16 cellular contexts compared by ENCODE assay signal in the genomic region with DNA sequence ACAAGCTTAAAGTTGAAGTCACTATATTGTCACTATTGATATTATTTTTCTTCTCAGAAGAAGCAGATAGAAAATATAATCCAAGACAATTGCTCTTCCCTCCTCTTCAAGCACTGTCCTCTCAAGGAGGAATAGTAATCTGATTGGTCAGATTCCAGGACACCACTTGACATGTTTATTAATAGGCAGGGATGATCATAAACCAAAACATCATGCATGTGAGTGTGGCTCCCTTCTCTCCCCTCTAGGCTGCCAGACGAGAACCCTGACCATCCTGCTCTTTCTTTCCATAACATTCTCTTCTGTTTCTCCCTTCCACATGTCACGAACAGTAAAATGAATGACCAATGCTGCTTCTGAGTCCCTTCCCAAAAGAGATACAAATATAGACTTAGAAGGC. TPM values are rescaled to one million over a fixed set of nuclear protein-coding genes. Genes with fewer than 3 reads are reported as not detected.
DNase-seq lines count a peak whose midpoint lies in the region; ATAC-seq and TF ChIP-seq lines count a peak whose summit lies in the region.
"Had no signal": no experiment of that assay in that cellular context is flagged by ENCODE, and none has a peak within 500 bp of the region (broad histone marks: within the 10 kb centered on the region; RNA-seq: fewer than 3 reads in every experiment).

No MANE protein-coding gene starts in this region.

- CTCF ChIA-PET in WTC11 (lab: Charles Lee), result no interaction called here
- CTCF ChIA-PET in activated CD4-positive, alpha-beta T cell treated with anti-CD3 and anti-CD28 coated beads, Interleukin-2, amount 10 ng/mL, durations not matched to agents 7 days and 5 days (lab: Charles Lee), result no interaction called here

- H3K4me1 ChIP-seq in psoas muscle, result peaks cover 27% of the 10 kb centered on the region

- TF ChIP-seq CTCF in 22Rv1 (IDR thresholded peaks at IDR 0.05), result no peak
- TF ChIP-seq CTCF in LNCaP clone FGC (IDR thresholded peaks at IDR 0.05; ENCODE audit: control insufficient read depth, extremely low read depth, insufficient read depth), result no peak
- TF ChIP-seq CTCF in WTC11 (IDR thresholded peaks at IDR 0.05), result no peak
- TF ChIP-seq CTCF in psoas muscle (IDR thresholded peaks at IDR 0.05), result no peak

- H3K27ac ChIP-seq in 22Rv1 (peak overlapping the region; percentile 2), psoas muscle (peak overlapping the region; percentile 54)
- H3K27ac ChIP-seq: A549, SJCRH30 had no signal

- intact Hi-C loops in psoas muscle (cut with DNase I), result no loop called here

- ATAC-seq in WTC11 (no peak), psoas muscle (peak; percentile 68 to 95 (median 87))
- ATAC-seq: A549 had no signal

- no peaks in the 10 kb centered on the region; the same call in 1 of the 2 replicates for H3K9me3 Mint-ChIP-seq in WTC11
- H3K9me3 Mint-ChIP-seq in activated CD4-positive, alpha-beta T cell treated with anti-CD3 and anti-CD28 coated beads, Interleukin-2, amount 10 ng/mL, durations not matched to agents 7 days and 5 days, result no peaks in the 10 kb centered on the region

- H3K36me3 Mint-ChIP-seq in WTC11, result peaks cover 22% of the 10 kb centered on the region
- peaks cover 25% of the 10 kb centered on the region for H3K36me3 Mint-ChIP-seq in activated CD4-positive, alpha-beta T cell treated with anti-CD3 and anti-CD28 coated beads, Interleukin-2, amount 10 ng/mL, durations not matched to agents 7 days and 5 days (ENCODE audit: low read depth)

- 26 to 35% (median 32%) methylated on average over 2 of the region's 2 CpGs for WGBS in psoas muscle, 3 donors

- H3K4me3 Mint-ChIP-seq in WTC11, result no peak overlapping the region
- H3K4me3 Mint-ChIP-seq in activated CD4-positive, alpha-beta T cell treated with anti-CD3 and anti-CD28 coated beads, Interleukin-2, amount 10 ng/mL, durations not matched to agents 7 days and 5 days, result no peak overlapping the region
- H3K4me3 Mint-ChIP-seq: B cell, CD14-positive monocyte had no signal

- H3K4me3 ChIP-seq in LNCaP clone FGC (ENCODE audit: low read depth, low read length) (no peak overlapping the region), psoas muscle (no peak overlapping the region)
- H3K4me3 ChIP-seq: A549, SJCRH30 had no signal

- H3K9me3 ChIP-seq in psoas muscle, result no peaks in the 10 kb centered on the region
- H3K9me3 ChIP-seq: A549, SJCRH30 had no signal

- H3K4me1 Mint-ChIP-seq in WTC11, result peaks cover 4% of the 10 kb centered on the region
- peaks cover 49% of the 10 kb centered on the region for H3K4me1 Mint-ChIP-seq in activated CD4-positive, alpha-beta T cell treated with anti-CD3 and anti-CD28 coated beads, Interleukin-2, amount 10 ng/mL, durations not matched to agents 7 days and 5 days

- peak overlapping the region; percentile 34; the same call in 1 of the 2 replicates for H3K27ac Mint-ChIP-seq in WTC11
- H3K27ac Mint-ChIP-seq in activated CD4-positive, alpha-beta T cell treated with anti-CD3 and anti-CD28 coated beads, Interleukin-2, amount 10 ng/mL, durations not matched to agents 7 days and 5 days, result no peak overlapping the region
- H3K27ac Mint-ChIP-seq: B cell, CD14-positive monocyte had no signal

- POLR2A ChIA-PET in WTC11 (lab: Charles Lee), result no interaction called here
- POLR2A ChIA-PET in activated CD4-positive, alpha-beta T cell treated with anti-CD3 and anti-CD28 coated beads, Interleukin-2, amount 10 ng/mL, durations not matched to agents 7 days and 5 days (lab: Charles Lee), result no interaction called here

- peaks cover 0 to 30% of the 10 kb centered on the region in 2 donors for H3K36me3 ChIP-seq in psoas muscle (ENCODE audit: insufficient read depth in 1 of 2, low read depth in 1 of 2)

- H3K27me3 Mint-ChIP-seq in WTC11 (ENCODE audit: low read depth), result no peaks in the 10 kb centered on the region
- no peaks in the 10 kb centered on the region for H3K27me3 Mint-ChIP-seq in activated CD4-positive, alpha-beta T cell treated with anti-CD3 and anti-CD28 coated beads, Interleukin-2, amount 10 ng/mL, durations not matched to agents 7 days and 5 days
- H3K27me3 Mint-ChIP-seq: B cell had no signal

- DNase-seq in LNCaP clone FGC (ENCODE audit: low read depth), result peak; percentile 50
- DNase-seq in WTC11 (ENCODE audit: low spot score), result no peak
- DNase-seq in psoas muscle, result no peak
- no peak for DNase-seq in activated CD4-positive, alpha-beta T cell treated with anti-CD3 and anti-CD28 coated beads, Interleukin-2, amount 10 ng/mL, durations not matched to agents 7 days and 5 days
- no peak for DNase-seq in DMS 273 (lab: John Stamatoyannopoulos, UW; ENCODE audit: unreplicated experiment)
- DNase-seq in activated CD8-positive, alpha-beta memory T cell treated with anti-CD3 and anti-CD28 coated beads, Interleukin-2, amount 50 U/mL, for 48 hours, result no peak
- DNase-seq: NCI-H1092, NCI-H1436, NCI-H2081, NCI-H446, NCI-H526 treated with DMSO at 0.1 percent for 48 hours, SJCRH30 had no signal

- H3K27me3 ChIP-seq in psoas muscle (ENCODE audit: insufficient read depth in 3 of 3, low read length in 2 of 3), result no peaks in the 10 kb centered on the region
- H3K27me3 ChIP-seq: SJCRH30 had no signal

TF ChIP-seq in WTC11, 78 proteins besides CTCF, POLR2A, EP300 and RAD21:
- no peak for TF ChIP-seq SP1 (CRISPR knock-in tag; conservative IDR thresholded peaks at IDR 0.05)
- no peak for TF ChIP-seq RELA (CRISPR knock-in tag; IDR thresholded peaks at IDR 0.05; ENCODE audit: borderline replicate concordance)
- TF ChIP-seq, protein P1, sequence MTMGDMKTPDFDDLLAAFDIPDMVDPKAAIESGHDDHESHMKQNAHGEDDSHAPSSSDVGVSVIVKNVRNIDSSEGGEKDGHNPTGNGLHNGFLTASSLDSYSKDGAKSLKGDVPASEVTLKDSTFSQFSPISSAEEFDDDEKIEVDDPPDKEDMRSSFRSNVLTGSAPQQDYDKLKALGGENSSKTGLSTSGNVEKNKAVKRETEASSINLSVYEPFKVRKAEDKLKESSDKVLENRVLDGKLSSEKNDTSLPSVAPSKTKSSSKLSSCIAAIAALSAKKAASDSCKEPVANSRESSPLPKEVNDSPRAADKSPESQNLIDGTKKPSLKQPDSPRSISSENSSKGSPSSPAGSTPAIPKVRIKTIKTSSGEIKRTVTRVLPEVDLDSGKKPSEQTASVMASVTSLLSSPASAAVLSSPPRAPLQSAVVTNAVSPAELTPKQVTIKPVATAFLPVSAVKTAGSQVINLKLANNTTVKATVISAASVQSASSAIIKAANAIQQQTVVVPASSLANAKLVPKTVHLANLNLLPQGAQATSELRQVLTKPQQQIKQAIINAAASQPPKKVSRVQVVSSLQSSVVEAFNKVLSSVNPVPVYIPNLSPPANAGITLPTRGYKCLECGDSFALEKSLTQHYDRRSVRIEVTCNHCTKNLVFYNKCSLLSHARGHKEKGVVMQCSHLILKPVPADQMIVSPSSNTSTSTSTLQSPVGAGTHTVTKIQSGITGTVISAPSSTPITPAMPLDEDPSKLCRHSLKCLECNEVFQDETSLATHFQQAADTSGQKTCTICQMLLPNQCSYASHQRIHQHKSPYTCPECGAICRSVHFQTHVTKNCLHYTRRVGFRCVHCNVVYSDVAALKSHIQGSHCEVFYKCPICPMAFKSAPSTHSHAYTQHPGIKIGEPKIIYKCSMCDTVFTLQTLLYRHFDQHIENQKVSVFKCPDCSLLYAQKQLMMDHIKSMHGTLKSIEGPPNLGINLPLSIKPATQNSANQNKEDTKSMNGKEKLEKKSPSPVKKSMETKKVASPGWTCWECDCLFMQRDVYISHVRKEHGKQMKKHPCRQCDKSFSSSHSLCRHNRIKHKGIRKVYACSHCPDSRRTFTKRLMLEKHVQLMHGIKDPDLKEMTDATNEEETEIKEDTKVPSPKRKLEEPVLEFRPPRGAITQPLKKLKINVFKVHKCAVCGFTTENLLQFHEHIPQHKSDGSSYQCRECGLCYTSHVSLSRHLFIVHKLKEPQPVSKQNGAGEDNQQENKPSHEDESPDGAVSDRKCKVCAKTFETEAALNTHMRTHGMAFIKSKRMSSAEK (CRISPR knock-in tag; IDR thresholded peaks at IDR 0.05; ENCODE audit: borderline replicate concordance), result no peak
TF ChIP-seq in WTC11: peak in this region for 0.

RNA-seq across cellular contexts. Expression of a gene that starts 7.5 kb away (rescaled TPM):
- total RNA-seq in WTC11 (2021) (31.1 to 33.2 TPM (median 32.6 TPM) in 3 replicates), psoas muscle (10 to 100 TPM; 16.2 to 22.1 (median 18.6) TPM)
- 10 to 100 TPM; 13.5 to 35.7 (median 28.9) TPM for polyA plus RNA-seq in psoas muscle
- 10 to 100 TPM; 27.4 to 29.3 TPM for total RNA-seq in activated CD4-positive, alpha-beta T cell treated with anti-CD3 and anti-CD28 coated beads, Interleukin-2, amount 10 ng/mL, durations not matched to agents 7 days and 5 days

RNA-seq across cellular contexts. Expression of a gene that starts 42.5 kb away (rescaled TPM):
- 9.1 to 10.1 TPM (median 9.3 TPM) in 3 replicates for total RNA-seq in WTC11 (2021)
- 1 to 10 TPM in 2 of 4 donors, under 1 TPM in 2; 0.82 to 1.6 (median 1.3) TPM for total RNA-seq in psoas muscle
- polyA plus RNA-seq in psoas muscle, result under 1 TPM; 0.17 to 0.43 (median 0.35) TPM
- total RNA-seq in activated CD4-positive, alpha-beta T cell treated with anti-CD3 and anti-CD28 coated beads, Interleukin-2, amount 10 ng/mL, durations not matched to agents 7 days and 5 days, result 10 to 100 TPM; 41.1 to 46.8 TPM
- total RNA-seq: SJCRH30 had no signal
